Comparison of ENCODE assay signal across 1 cellular context in the genomic region with DNA sequence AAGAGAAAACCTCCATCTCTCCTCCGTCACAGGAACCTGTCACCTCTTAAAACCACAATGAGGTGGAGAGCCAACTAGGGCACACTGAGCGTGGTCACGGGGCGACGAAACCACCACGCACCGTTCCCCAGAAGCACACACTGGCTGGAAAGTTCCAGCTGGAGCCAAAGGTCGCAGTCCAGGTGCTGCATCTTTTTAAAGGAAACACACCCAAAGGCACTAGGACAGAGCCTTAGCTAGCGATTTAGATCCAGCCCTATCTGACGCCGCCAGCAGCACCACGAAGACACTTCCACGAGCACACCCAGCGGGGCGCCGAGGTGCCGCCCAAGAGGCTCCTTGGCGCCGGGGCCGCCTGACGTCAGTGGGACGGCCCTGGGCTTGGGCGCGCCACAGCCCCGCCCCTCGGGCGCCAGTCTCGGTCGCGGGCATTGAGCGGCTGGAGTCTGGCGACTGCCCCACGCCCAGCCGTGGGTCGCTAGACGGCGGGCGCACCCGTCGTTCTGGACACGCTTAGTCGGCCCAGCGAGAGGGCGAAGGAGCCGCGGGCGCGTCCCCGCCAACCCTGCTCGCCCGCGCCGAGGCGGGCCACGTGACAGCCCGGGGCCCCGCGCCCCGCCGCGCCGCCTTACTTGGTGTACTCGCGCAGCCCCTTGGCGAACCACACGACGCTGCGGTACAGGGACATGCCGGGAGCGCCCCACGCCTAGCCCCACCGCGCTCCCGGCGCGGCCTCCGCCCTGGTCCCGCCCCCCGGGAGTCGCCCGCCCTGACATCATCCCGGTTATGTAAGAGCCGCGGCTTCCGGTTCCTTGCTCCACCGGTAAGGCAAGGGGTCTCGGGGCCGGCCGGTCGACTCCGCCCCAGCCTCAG.
TF ChIP-seq lines count a peak whose summit lies in the region.

A gene with protein sequence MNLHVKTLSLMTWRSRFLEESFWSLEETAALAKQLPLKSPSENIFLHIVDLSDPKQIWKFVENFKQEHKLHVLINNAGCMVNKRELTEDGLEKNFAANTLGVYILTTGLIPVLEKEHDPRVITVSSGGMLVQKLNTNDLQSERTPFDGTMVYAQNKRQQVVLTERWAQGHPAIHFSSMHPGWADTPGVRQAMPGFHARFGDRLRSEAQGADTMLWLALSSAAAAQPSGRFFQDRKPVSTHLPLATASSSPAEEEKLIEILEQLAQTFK (minus strand): TSS at position 742 of the 873 bp plus-strand sequence. CDS start 4,504 bp downstream, outside the sequence.

TF ChIP-seq in HEK293, 187 proteins besides CTCF, POLR2A, EP300 and RAD21 (continued from another document and continues in another):
- TF ChIP-seq, protein P1, sequence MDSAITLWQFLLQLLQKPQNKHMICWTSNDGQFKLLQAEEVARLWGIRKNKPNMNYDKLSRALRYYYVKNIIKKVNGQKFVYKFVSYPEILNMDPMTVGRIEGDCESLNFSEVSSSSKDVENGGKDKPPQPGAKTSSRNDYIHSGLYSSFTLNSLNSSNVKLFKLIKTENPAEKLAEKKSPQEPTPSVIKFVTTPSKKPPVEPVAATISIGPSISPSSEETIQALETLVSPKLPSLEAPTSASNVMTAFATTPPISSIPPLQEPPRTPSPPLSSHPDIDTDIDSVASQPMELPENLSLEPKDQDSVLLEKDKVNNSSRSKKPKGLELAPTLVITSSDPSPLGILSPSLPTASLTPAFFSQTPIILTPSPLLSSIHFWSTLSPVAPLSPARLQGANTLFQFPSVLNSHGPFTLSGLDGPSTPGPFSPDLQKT (IDR thresholded peaks at IDR 0.05; ENCODE audit: borderline replicate concordance, low read depth, low read length): no peak
- TF ChIP-seq ZNF239 (tag by site-specific recombination; IDR thresholded peaks at IDR 0.05): no peak
- no peak for TF ChIP-seq ZNF202 (tag by site-specific recombination; IDR thresholded peaks at IDR 0.05; ENCODE audit: borderline replicate concordance)
- TF ChIP-seq ZFP69B (tag by site-specific recombination; IDR thresholded peaks at IDR 0.05): no peak
- no peak for TF ChIP-seq SCRT2 (tag by site-specific recombination; IDR thresholded peaks at IDR 0.05)
- TF ChIP-seq ZNF747 (tag by site-specific recombination; IDR thresholded peaks at IDR 0.05): no peak
- 0 out of 2 replicates have a peak, but pooled peaks have one; percentile 32 for TF ChIP-seq HOXC10 (CRISPR knock-in tag; IDR thresholded peaks at IDR 0.05)
- TF ChIP-seq INSM2 (tag by site-specific recombination; IDR thresholded peaks at IDR 0.05): no peak
- no peak for TF ChIP-seq ZSCAN5A (tag by site-specific recombination; IDR thresholded peaks at IDR 0.05)
- TF ChIP-seq GLI4 (tag by site-specific recombination; IDR thresholded peaks at IDR 0.05): no peak
- no peak for TF ChIP-seq HOXD13 (CRISPR knock-in tag; IDR thresholded peaks at IDR 0.05; ENCODE audit: borderline replicate concordance)
- no peak for TF ChIP-seq KLF16 (tag by site-specific recombination; IDR thresholded peaks at IDR 0.05)
- no peak for TF ChIP-seq ZNF23 (tag by site-specific recombination; IDR thresholded peaks at IDR 0.05; ENCODE audit: borderline replicate concordance)
- TF ChIP-seq KLF7 (tag by site-specific recombination; IDR thresholded peaks at IDR 0.05; ENCODE audit: borderline replicate concordance): peak; percentile 87; the same call in 1 of the 2 replicates
- TF ChIP-seq, protein P2, sequence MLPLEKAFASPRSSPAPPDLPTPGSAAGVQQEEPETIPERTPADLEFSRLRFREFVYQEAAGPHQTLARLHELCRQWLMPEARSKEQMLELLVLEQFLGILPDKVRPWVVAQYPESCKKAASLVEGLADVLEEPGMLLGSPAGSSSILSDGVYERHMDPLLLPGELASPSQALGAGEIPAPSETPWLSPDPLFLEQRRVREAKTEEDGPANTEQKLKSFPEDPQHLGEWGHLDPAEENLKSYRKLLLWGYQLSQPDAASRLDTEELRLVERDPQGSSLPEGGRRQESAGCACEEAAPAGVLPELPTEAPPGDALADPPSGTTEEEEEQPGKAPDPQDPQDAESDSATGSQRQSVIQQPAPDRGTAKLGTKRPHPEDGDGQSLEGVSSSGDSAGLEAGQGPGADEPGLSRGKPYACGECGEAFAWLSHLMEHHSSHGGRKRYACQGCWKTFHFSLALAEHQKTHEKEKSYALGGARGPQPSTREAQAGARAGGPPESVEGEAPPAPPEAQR (tag by site-specific recombination; IDR thresholded peaks at IDR 0.05): no peak
- TF ChIP-seq ZNF404 (tag by site-specific recombination; IDR thresholded peaks at IDR 0.05): no peak
- TF ChIP-seq IKZF3 (tag by site-specific recombination; IDR thresholded peaks at IDR 0.05): no peak; the same call in 1 of the 2 replicates
- TF ChIP-seq ZNF623 (tag by site-specific recombination; IDR thresholded peaks at IDR 0.05): no peak
- no peak for TF ChIP-seq GFI1B (tag by site-specific recombination; IDR thresholded peaks at IDR 0.05)
- no peak for TF ChIP-seq ZNF214 (tag by site-specific recombination; IDR thresholded peaks at IDR 0.05; ENCODE audit: borderline replicate concordance)
- TF ChIP-seq, protein P3, sequence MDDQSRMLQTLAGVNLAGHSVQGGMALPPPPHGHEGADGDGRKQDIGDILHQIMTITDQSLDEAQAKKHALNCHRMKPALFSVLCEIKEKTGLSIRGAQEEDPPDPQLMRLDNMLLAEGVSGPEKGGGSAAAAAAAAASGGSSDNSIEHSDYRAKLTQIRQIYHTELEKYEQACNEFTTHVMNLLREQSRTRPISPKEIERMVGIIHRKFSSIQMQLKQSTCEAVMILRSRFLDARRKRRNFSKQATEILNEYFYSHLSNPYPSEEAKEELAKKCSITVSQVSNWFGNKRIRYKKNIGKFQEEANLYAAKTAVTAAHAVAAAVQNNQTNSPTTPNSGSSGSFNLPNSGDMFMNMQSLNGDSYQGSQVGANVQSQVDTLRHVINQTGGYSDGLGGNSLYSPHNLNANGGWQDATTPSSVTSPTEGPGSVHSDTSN (CRISPR knock-in tag; IDR thresholded peaks at IDR 0.05): peak; percentile 64; the same call in 1 of the 2 replicates
- no peak for TF ChIP-seq ZNF138 (tag by site-specific recombination; IDR thresholded peaks at IDR 0.05; ENCODE audit: borderline replicate concordance)
- TF ChIP-seq ZNF366 (tag by site-specific recombination; conservative IDR thresholded peaks at IDR 0.05): no peak
- TF ChIP-seq SP7 (tag by site-specific recombination; IDR thresholded peaks at IDR 0.05): peak; percentile 25
- no peak for TF ChIP-seq ZNF292 (tag by site-specific recombination; IDR thresholded peaks at IDR 0.05; ENCODE audit: borderline replicate concordance, low read depth)
- no peak for TF ChIP-seq ZNF391 (tag by site-specific recombination; IDR thresholded peaks at IDR 0.05; ENCODE audit: borderline replicate concordance, low read depth)
- no peak for TF ChIP-seq ZNF624 (tag by site-specific recombination; IDR thresholded peaks at IDR 0.05)
- TF ChIP-seq ZNF121 (tag by site-specific recombination; IDR thresholded peaks at IDR 0.05): no peak
- TF ChIP-seq HOXA7 (CRISPR knock-in tag; IDR thresholded peaks at IDR 0.05; ENCODE audit: borderline replicate concordance): no peak
- TF ChIP-seq, protein P4, sequence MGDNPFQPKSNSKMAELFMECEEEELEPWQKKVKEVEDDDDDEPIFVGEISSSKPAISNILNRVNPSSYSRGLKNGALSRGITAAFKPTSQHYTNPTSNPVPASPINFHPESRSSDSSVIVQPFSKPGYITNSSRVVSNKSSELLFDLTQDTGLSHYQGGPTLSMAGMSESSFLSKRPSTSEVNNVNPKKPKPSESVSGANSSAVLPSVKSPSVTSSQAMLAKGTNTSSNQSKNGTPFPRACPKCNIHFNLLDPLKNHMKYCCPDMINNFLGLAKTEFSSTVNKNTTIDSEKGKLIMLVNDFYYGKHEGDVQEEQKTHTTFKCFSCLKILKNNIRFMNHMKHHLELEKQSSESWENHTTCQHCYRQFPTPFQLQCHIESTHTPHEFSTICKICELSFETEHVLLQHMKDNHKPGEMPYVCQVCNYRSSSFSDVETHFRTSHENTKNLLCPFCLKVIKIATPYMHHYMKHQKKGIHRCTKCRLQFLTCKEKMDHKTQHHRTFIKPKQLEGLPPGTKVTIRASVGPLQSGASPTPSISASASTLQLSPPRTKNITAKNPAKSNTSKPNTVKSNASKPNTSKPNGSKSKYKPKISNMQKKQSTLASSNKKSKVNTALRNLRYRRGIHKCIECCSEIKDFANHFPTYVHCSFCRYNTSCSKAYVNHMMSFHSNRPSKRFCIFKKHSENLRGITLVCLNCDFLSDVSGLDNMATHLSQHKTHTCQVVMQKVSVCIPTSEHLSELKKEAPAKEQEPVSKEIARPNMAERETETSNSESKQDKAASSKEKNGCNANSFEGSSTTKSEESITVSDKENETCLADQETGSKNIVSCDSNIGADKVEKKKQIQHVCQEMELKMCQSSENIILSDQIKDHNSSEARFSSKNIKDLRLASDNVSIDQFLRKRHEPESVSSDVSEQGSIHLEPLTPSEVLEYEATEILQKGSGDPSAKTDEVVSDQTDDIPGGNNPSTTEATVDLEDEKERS (tag by site-specific recombination; IDR thresholded peaks at IDR 0.05): no peak
- TF ChIP-seq ZNF785 (tag by site-specific recombination; IDR thresholded peaks at IDR 0.05): no peak
- TF ChIP-seq ZNF664 (tag by site-specific recombination; IDR thresholded peaks at IDR 0.05): no peak
- TF ChIP-seq, protein P5, sequence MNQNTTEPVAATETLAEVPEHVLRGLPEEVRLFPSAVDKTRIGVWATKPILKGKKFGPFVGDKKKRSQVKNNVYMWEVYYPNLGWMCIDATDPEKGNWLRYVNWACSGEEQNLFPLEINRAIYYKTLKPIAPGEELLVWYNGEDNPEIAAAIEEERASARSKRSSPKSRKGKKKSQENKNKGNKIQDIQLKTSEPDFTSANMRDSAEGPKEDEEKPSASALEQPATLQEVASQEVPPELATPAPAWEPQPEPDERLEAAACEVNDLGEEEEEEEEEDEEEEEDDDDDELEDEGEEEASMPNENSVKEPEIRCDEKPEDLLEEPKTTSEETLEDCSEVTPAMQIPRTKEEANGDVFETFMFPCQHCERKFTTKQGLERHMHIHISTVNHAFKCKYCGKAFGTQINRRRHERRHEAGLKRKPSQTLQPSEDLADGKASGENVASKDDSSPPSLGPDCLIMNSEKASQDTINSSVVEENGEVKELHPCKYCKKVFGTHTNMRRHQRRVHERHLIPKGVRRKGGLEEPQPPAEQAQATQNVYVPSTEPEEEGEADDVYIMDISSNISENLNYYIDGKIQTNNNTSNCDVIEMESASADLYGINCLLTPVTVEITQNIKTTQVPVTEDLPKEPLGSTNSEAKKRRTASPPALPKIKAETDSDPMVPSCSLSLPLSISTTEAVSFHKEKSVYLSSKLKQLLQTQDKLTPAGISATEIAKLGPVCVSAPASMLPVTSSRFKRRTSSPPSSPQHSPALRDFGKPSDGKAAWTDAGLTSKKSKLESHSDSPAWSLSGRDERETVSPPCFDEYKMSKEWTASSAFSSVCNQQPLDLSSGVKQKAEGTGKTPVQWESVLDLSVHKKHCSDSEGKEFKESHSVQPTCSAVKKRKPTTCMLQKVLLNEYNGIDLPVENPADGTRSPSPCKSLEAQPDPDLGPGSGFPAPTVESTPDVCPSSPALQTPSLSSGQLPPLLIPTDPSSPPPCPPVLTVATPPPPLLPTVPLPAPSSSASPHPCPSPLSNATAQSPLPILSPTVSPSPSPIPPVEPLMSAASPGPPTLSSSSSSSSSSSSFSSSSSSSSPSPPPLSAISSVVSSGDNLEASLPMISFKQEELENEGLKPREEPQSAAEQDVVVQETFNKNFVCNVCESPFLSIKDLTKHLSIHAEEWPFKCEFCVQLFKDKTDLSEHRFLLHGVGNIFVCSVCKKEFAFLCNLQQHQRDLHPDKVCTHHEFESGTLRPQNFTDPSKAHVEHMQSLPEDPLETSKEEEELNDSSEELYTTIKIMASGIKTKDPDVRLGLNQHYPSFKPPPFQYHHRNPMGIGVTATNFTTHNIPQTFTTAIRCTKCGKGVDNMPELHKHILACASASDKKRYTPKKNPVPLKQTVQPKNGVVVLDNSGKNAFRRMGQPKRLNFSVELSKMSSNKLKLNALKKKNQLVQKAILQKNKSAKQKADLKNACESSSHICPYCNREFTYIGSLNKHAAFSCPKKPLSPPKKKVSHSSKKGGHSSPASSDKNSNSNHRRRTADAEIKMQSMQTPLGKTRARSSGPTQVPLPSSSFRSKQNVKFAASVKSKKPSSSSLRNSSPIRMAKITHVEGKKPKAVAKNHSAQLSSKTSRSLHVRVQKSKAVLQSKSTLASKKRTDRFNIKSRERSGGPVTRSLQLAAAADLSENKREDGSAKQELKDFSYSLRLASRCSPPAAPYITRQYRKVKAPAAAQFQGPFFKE (tag by site-specific recombination; IDR thresholded peaks at IDR 0.05; ENCODE audit: borderline replicate concordance): no peak
- no peak for TF ChIP-seq ZNF114 (tag by site-specific recombination; IDR thresholded peaks at IDR 0.05)
- no peak for TF ChIP-seq ZNF768 (tag by site-specific recombination; IDR thresholded peaks at IDR 0.05)
- no peak for TF ChIP-seq ZNF16 (tag by site-specific recombination; IDR thresholded peaks at IDR 0.05; ENCODE audit: low read depth)
- TF ChIP-seq ZBTB17 (tag by site-specific recombination; IDR thresholded peaks at IDR 0.05): no peak; the same call in 1 of the 2 replicates
- TF ChIP-seq ZNF596 (tag by site-specific recombination; IDR thresholded peaks at IDR 0.05): peak; percentile 59; the same call in 1 of the 2 replicates
- TF ChIP-seq ZNF211 (tag by site-specific recombination; IDR thresholded peaks at IDR 0.05; ENCODE audit: low read depth): no peak
- TF ChIP-seq ZNF571 (tag by site-specific recombination; IDR thresholded peaks at IDR 0.05): no peak
- no peak for TF ChIP-seq BCL11A (tag by site-specific recombination; IDR thresholded peaks at IDR 0.05; ENCODE audit: low read depth)
- TF ChIP-seq GLIS2 (tag by site-specific recombination; IDR thresholded peaks at IDR 0.05): peak; percentile 97
- peak; percentile 27 for TF ChIP-seq ZNF335 (tag by site-specific recombination; conservative IDR thresholded peaks at IDR 0.05)
- TF ChIP-seq ZNF837 (tag by site-specific recombination; IDR thresholded peaks at IDR 0.05): no peak
- no peak for TF ChIP-seq ZBTB7A (tag by site-specific recombination; IDR thresholded peaks at IDR 0.05; ENCODE audit: low read depth)
- TF ChIP-seq KLF1 (tag by site-specific recombination; IDR thresholded peaks at IDR 0.05): peak; percentile 82
